Comparison of ENCODE assay signal across 1 cellular context in the genomic region with DNA sequence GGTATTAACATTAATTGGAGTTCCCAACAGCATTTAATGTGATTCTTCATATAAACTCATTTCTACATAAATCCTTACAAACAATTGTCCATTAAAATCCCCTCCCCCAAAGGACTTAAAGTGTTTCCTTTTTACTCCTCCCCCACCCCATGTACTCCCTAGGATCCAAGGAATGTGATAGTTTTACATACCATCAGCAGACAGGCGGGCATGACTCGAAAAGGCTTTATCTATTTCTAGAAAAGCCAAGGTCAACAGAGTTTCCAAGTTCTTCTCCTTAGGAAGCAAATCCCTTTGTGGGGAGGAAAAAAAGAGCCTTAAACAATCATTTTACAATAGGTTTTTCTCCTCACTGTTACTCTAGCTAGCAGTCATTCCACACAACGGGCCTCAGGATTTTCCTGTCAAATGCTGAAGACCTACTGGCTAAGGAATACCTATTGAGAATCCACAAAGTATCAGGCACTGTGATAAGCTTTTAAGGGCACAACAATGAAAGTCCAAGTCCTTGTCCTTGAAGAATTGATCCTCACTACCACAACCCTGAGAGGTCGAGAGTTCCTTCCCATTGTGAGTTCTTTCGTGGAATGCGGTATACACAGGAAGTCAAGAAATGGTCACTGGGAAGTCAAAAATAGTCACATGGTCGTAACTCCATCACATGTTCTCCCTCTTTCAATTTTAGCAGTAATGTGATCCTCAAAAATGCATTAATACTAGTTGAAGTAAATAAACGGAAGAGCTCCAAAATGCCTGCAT.
TF ChIP-seq lines count a peak whose summit lies in the region.

No MANE protein-coding gene starts in this region.

TF ChIP-seq in GM12891, 5 proteins besides CTCF, POLR2A, EP300 and RAD21:
- TF ChIP-seq POLR2AphosphoS5 (IDR thresholded peaks at IDR 0.05; ENCODE audit: low read depth, low read length) (no peak), POU2F2 (IDR thresholded peaks at IDR 0.05; ENCODE audit: low read depth, low read length) (no peak), TAF1 (IDR thresholded peaks at IDR 0.05; ENCODE audit: low read depth, low read length) (no peak), SPI1 (IDR thresholded peaks at IDR 0.05; ENCODE audit: low read depth, low read length) (no peak), PAX5 (IDR thresholded peaks at IDR 0.05; ENCODE audit: insufficient read depth, low read length, severe bottlenecking) (no peak)
